In the genomic region with DNA sequence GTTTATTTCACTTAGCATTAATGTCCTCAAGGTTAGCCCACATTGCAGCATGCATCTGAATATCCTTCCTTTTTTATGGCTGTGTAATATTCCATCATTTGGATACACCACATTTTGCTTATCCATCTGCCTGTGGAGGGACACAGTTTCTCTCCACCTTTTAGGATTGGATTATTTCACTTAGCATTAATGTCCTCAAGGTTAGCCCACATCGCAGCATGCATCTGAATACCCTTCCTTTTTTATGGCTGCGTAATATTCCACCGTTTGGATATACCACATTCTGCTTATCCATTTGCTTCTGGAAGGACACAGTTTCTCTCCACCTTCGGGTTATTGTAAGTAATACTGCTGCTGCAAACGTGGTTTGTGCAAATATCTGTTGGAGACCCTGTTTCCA, we compare ENCODE assay signal across 25 cellular contexts.
DNase-seq lines count a peak whose midpoint lies in the region; ATAC-seq, FAIRE-seq and TF ChIP-seq lines count a peak whose summit lies in the region.
"Had no signal": no experiment of that assay in that cellular context is flagged by ENCODE, and none has a peak within 500 bp of the region (broad histone marks: within the 10 kb centered on the region; RNA-seq: fewer than 3 reads in every experiment).

No MANE protein-coding gene starts in this region.

- H3K4me1 ChIP-seq in HepG2 (ENCODE audit: insufficient read depth, low read length) (peaks cover 10% of the 10 kb centered on the region), right lobe of liver (peaks cover 0 to 4% (median 0%) of the 10 kb centered on the region in 4 donors), H1 (replicated peaks in 1 of 4; ENCODE audit: control insufficient read depth in 3 of 4, insufficient read depth in 4 of 4, low read length in 3 of 4) (peaks cover 0 to 3% (median under 1%) of the 10 kb centered on the region in 4 experiments; a peak in 2 of 7 replicates)
- H3K4me1 ChIP-seq: Peyer's patch had no signal

- H4K5ac ChIP-seq in H1 (ENCODE audit: insufficient read length, low read depth, low read length), result no peak overlapping the region

- TF ChIP-seq CTCF in HepG2 (CRISPR knock-in tag; IDR thresholded peaks at IDR 0.05) (no peak), right lobe of liver (IDR thresholded peaks at IDR 0.05) (no peak), H1 (IDR thresholded peaks at IDR 0.05; ENCODE audit: control extremely low read depth in 1 of 3, insufficient read depth in 1 of 3, low read depth in 1 of 3, low read length in 3 of 3) (no peak), foreskin fibroblast (IDR thresholded peaks at IDR 0.05; ENCODE audit: low read depth, low read length) (no peak)

- in situ Hi-C loops in HepG2 (cut with HindIII; ENCODE audit: extremely low pct_ligation_motif_present, low pct_unique_long_range_greater_than_20kb), result no loop called here

- no peak overlapping the region for H2BK120ac ChIP-seq in H1 (replicated peaks; ENCODE audit: low read depth, low read length)

- H3K79me1 ChIP-seq in H1 (ENCODE audit: low read depth, low read length), result peaks cover 4% of the 10 kb centered on the region; the same call in 1 of the 2 replicates

- H3K9me3 ChIP-seq in HepG2 (ENCODE audit: low read length) (no peaks in the 10 kb centered on the region), right lobe of liver (no peaks in the 10 kb centered on the region), H1 (ENCODE audit: insufficient read depth in 2 of 2, low read depth in 1 of 2, low read length in 1 of 2) (peaks cover 5 to 6% of the 10 kb centered on the region in 2 experiments)

- TF ChIP-seq EP300 in HepG2 (IDR thresholded peaks at IDR 0.05; ENCODE audit: low read depth in 2 of 2, low read length in 2 of 2) (no peak), HepG2 (CRISPR knock-in tag; IDR thresholded peaks at IDR 0.05; ENCODE audit: borderline replicate concordance) (no peak), H1 (IDR thresholded peaks at IDR 0.05; ENCODE audit: borderline replicate concordance in 1 of 2, low read depth in 2 of 2, low read length in 2 of 2) (no peak)

- H3K27me3 ChIP-seq in HepG2 (ENCODE audit: control insufficient read depth in 1 of 2, insufficient read depth in 2 of 2, low read length in 2 of 2) (no peaks in the 10 kb centered on the region), right lobe of liver (no peaks in the 10 kb centered on the region), H1 (replicated peaks in 1 of 4; ENCODE audit: control insufficient read depth in 3 of 4, extremely low read depth in 1 of 4, insufficient read depth in 3 of 4, low read length in 3 of 4) (no peaks in the 10 kb centered on the region)
- H3K27me3 ChIP-seq: Peyer's patch had no signal

- H3K4me3 ChIP-seq in HepG2 (replicated peaks in 1 of 3; ENCODE audit: insufficient read depth in 1 of 3, low read depth in 2 of 3, low read length in 3 of 3) (no peak overlapping the region), right lobe of liver (no peak overlapping the region), H1 (ENCODE audit: extremely low read depth in 1 of 4, insufficient read depth in 2 of 4, low read depth in 3 of 4, low read length in 4 of 4) (no peak overlapping the region), foreskin fibroblast (ENCODE audit: low read depth in 1 of 2, low read length in 2 of 2) (no peak overlapping the region)
- H3K4me3 ChIP-seq: GM12878, GM23248, Peyer's patch had no signal

- no peak overlapping the region for H2BK12ac ChIP-seq in H1 (ENCODE audit: low read depth, low read length)

- 85% methylated on average over 5 of the region's 5 CpGs for WGBS in HepG2 (ENCODE audit: low lambda C conversion rate)
- 87% methylated on average over 5 of the region's 5 CpGs for WGBS in right lobe of liver (ENCODE audit: insufficient coverage, low coverage, low lambda C conversion rate, missing lambda C conversion rate)
- 91% methylated on average over 5 of the region's 5 CpGs; no CpG with 5 or more reads in 1 of the 2 experiments for WGBS in H1 (ENCODE audit: extremely low coverage in 1 of 2, insufficient coverage in 1 of 2, insufficient read length in 1 of 2, insufficient replicate concordance in 2 of 2, low coverage in 1 of 2, low lambda C conversion rate in 2 of 2, missing lambda C conversion rate in 1 of 2), 2 experiments

- H3K79me2 ChIP-seq in HepG2 (ENCODE audit: insufficient read depth, low read length) (no peaks in the 10 kb centered on the region), H1 (ENCODE audit: control insufficient read depth in 1 of 2, insufficient read depth in 2 of 2, low read length in 2 of 2) (no peaks in the 10 kb centered on the region; a peak in 1 of 4 replicates)

- H2AFZ ChIP-seq in HepG2 (ENCODE audit: low read length), result no peak overlapping the region
- H2AFZ ChIP-seq in H1 (ENCODE audit: low read length), result no peak overlapping the region
- H2AFZ ChIP-seq: GM23248 had no signal

- H4K8ac ChIP-seq in H1 (ENCODE audit: extremely low read depth, insufficient read depth, low read length), result no peak overlapping the region

- TF ChIP-seq RAD21 in HepG2 (CRISPR knock-in tag; IDR thresholded peaks at IDR 0.05) (no peak), H1 (IDR thresholded peaks at IDR 0.05 in 1 of 2, conservative IDR thresholded peaks at IDR 0.05 in 1 of 2; ENCODE audit: low read depth in 2 of 2, low read length in 2 of 2) (no peak)

- H3K4ac ChIP-seq in H1 (replicated peaks; ENCODE audit: insufficient read length, low read depth, low read length), result no peak overlapping the region

- H3K23ac ChIP-seq in H1 (ENCODE audit: insufficient read length), result no peak overlapping the region

- H2BK20ac ChIP-seq in H1 (ENCODE audit: low read length), result no peak overlapping the region

- CTCF ChIA-PET in HepG2 (lab: Yijun Ruan, JAX; ENCODE audit: low intra/inter-chr PET ratio, low total read pairs) (no interaction called here), H1 (lab: Charles Lee; ENCODE audit: partially characterized antibody) (no interaction called here)

- FAIRE-seq in HepG2 (lab: Jason Lieb, UNC) (no peak), HTR-8/SVneo (lab: Jason Lieb, UNC) (peak; percentile 62), H1 (lab: Jason Lieb, UNC) (no peak), GM19239 (lab: Jason Lieb, UNC) (no peak)
- FAIRE-seq: GM12878 had no signal

- TF ChIP-seq POLR2A in HepG2 (IDR thresholded peaks at IDR 0.05; ENCODE audit: insufficient read depth in 1 of 2, low read depth in 2 of 2, low read length in 2 of 2), result no peak
- no peak for TF ChIP-seq POLR2A in right lobe of liver (IDR thresholded peaks at IDR 0.05)
- no peak for TF ChIP-seq POLR2A in H1 (IDR thresholded peaks at IDR 0.05; ENCODE audit: control extremely low read depth in 1 of 2, low read depth in 2 of 2, low read length in 2 of 2)

- intact Hi-C loops in HepG2 (cut with micrococcal nuclease; ENCODE audit: unreplicated experiment) (loop anchor here (5.0 kb wide), 1 partner anchor 68 kb away; no protein-coding TSS in a partner anchor), right lobe of liver (cut with DNase I) (no loop called here)

- no peak overlapping the region for H3K27ac ChIP-seq in HepG2 (ENCODE audit: extremely low read length, insufficient read depth, low read length)
- no peak overlapping the region for H3K27ac ChIP-seq in right lobe of liver
- no peak overlapping the region for H3K27ac ChIP-seq in H1 (ENCODE audit: low read depth, low read length)
- H3K27ac ChIP-seq: GM23248, Peyer's patch had no signal

- ATAC-seq in HepG2, result no peak
- no peak for ATAC-seq in right lobe of liver
- ATAC-seq: GM12878 had no signal

- DNase-seq in HepG2 (ENCODE audit: low spot score), result no peak
- DNase-seq in right lobe of liver, result no peak
- DNase-seq in HTR-8/SVneo (ENCODE audit: insufficient read length, low spot score), result no peak
- DNase-seq in H1 (ENCODE audit: low read depth in 1 of 2, low spot score in 2 of 2), result no peak
- no peak for DNase-seq in foreskin fibroblast
- DNase-seq in GM19239 (ENCODE audit: insufficient read length, low spot score), result no peak
- no peak for DNase-seq in DMS79 (lab: John Stamatoyannopoulos, UW)
- DNase-seq: AML-193; C1 segment of cervical spinal cord; CD4-positive, alpha-beta memory T cell; COR-L47; EL; GDM1; GM23248; H9; Kasumi-1; NCI-H1694; NCI-H2081; NCI-H2227 treated with DMSO at 0.1 percent for 48 hours; NCI-H510A; NCI-H69; Peyer's patch; SHP77 treated with DMSO at 0.1 percent for 48 hours; SW 1271 had no signal

- H3K14ac ChIP-seq in H1 (ENCODE audit: insufficient read length), result no peak overlapping the region

- H3K56ac ChIP-seq in H1 (replicated peaks; ENCODE audit: insufficient read length, low read depth, low read length), result no peak overlapping the region

- POLR2A ChIA-PET in HepG2 (lab: Yijun Ruan, JAX) (no interaction called here), H1 (lab: Charles Lee; ENCODE audit: partially characterized antibody) (no interaction called here)

- H3K9ac ChIP-seq in HepG2 (ENCODE audit: insufficient read depth, low read depth, low read length), result no peak overlapping the region
- H3K9ac ChIP-seq in H1 (replicated peaks in 1 of 4; ENCODE audit: extremely low read depth in 1 of 4, low read depth in 3 of 4, low read length in 3 of 4), result no peak overlapping the region
- H3K9ac ChIP-seq: GM23248 had no signal

- TSS peak; percentile 42 for BruUV-seq in HepG2 (replicated peaks; lab: Mats Ljungman, UMichigan)

- H3K4me2 ChIP-seq in HepG2 (ENCODE audit: low read depth, low read length), result no peak overlapping the region
- H3K4me2 ChIP-seq in H1 (ENCODE audit: insufficient read depth in 1 of 2, low read depth in 2 of 2, low read length in 2 of 2), result no peak overlapping the region

- no peak overlapping the region for H4K91ac ChIP-seq in H1 (replicated peaks; ENCODE audit: insufficient read length, low read length)

- H3K18ac ChIP-seq in H1 (ENCODE audit: extremely low read depth, low read length), result no peak overlapping the region

- peaks cover 0 to 3% of the 10 kb centered on the region in 2 experiments; a peak in 3 of 5 replicates for H3K36me3 ChIP-seq in HepG2 (replicated peaks in 1 of 2; ENCODE audit: control insufficient read depth in 1 of 2, insufficient read depth in 2 of 2, low read length in 2 of 2)
- H3K36me3 ChIP-seq in right lobe of liver, result no peaks in the 10 kb centered on the region
- peaks cover 0 to 13% (median 7%) of the 10 kb centered on the region in 4 experiments; a peak in 5 of 8 replicates for H3K36me3 ChIP-seq in H1 (ENCODE audit: control insufficient read depth in 2 of 4, insufficient read depth in 4 of 4, low read length in 3 of 4)

- H3K23me2 ChIP-seq in H1 (ENCODE audit: low read depth, low read length), result no peaks in the 10 kb centered on the region

- no peak overlapping the region for H2AK5ac ChIP-seq in H1 (ENCODE audit: low read depth, low read length)

- H2BK15ac ChIP-seq in H1 (ENCODE audit: low read length), result no peak overlapping the region

- H4K20me1 ChIP-seq in HepG2 (ENCODE audit: insufficient read depth, low read length) (no peaks in the 10 kb centered on the region), H1 (replicated peaks in 1 of 2; ENCODE audit: control insufficient read depth in 1 of 2, insufficient read depth in 2 of 2, low read length in 2 of 2) (peaks cover 0 to 7% of the 10 kb centered on the region in 2 experiments)

- H2BK5ac ChIP-seq in H1 (ENCODE audit: low read depth, low read length), result no peak overlapping the region

TF ChIP-seq in HepG2, 621 proteins besides CTCF, POLR2A, EP300 and RAD21 (continues in another document):
- 0 out of 2 replicates have a peak, but pooled peaks have one; percentile 83 for TF ChIP-seq ZNF260 (CRISPR knock-in tag; IDR thresholded peaks at IDR 0.05; ENCODE audit: borderline replicate concordance, low read depth)
